Comparison of ENCODE assay signal across 22 cellular contexts in the genomic region with DNA sequence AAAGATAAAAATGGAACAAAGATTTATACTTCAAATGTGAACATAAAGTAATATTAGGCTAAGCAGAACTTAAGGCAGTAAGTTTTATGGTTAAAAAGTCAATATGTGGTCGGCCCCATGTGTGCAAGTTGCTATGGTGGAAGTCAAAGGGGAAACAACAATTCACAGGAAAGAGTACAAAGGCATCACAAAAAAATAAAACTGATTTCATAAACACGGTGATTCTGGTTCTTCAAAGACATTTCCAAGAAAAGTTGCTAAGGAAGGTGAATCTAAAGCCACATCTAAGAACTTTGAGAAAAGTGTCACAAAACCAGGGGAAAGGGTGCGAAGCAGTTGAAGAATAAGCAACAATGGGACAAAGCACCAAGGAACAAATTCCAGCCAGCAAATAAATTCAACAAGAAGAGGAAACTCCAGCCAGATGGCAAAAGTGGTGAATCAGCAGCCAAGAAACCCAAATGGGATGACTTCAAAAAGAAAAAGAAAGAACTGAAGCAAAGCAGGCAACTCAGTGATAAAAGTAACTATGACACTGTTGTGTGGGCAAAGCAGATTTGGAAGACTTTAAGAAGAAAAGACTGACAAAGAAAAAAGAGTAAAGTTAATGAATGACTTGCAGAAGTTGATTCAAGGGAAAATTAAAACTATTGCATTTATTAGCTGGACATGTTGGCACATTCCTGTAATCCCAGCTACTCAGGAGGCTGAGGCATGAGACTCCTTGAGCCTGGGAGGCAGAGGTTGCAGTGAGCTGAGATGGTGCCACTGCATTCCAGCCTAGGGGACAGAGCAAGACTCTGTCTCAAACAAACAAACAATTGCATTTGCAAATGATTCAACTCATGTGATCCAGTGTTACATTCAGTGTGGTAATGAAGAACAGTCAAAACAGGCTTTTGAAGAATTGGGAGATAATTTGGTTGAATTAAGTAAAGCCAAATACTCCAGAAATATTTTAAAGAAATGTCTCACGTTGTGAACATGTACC. TPM values are rescaled to one million over a fixed set of nuclear protein-coding genes. Genes with fewer than 3 reads are reported as not detected.
DNase-seq lines count a peak whose midpoint lies in the region; ATAC-seq and TF ChIP-seq lines count a peak whose summit lies in the region.
"Had no signal": no experiment of that assay in that cellular context is flagged by ENCODE, and none has a peak within 500 bp of the region (broad histone marks: within the 10 kb centered on the region; RNA-seq: fewer than 3 reads in every experiment).

No MANE protein-coding gene starts in this region.

- ATAC-seq in activated naive CD8-positive, alpha-beta T cell treated with anti-CD3 and anti-CD28 coated beads, Interleukin-2, amount 10 ng/mL, durations not matched to agents 7 days and 5 days (ENCODE audit: low read depth), result peak; percentile 77
- no peak for ATAC-seq in activated naive CD8-positive, alpha-beta T cell treated with anti-CD3 and anti-CD28 coated beads, Interleukin-2, amount 50 U/mL, for 24 hours
- ATAC-seq in activated CD8-positive, alpha-beta T cell treated with anti-CD3 and anti-CD28 coated beads, Interleukin-2, amount 10 ng/mL, durations not matched to agents 7 days and 5 days, result peak; percentile 80
- no peak for ATAC-seq in stimulated activated naive B cell treated with anti-CD40 and anti-IgM and Interleukin-4, amounts not matched to agents 10 μg/mL and 1 μg/mL and 100 μg/mL, for 72 hours (replicated peaks)
- ATAC-seq in HG03442 (IDR thresholded peaks at IDR 0.05; ENCODE audit: unreplicated experiment), result no peak
- ATAC-seq: left lung, Panc1 had no signal

- no peak overlapping the region for H3K4me3 ChIP-seq in fibroblast of villous mesenchyme (ENCODE audit: low read depth, low read length)
- H3K4me3 ChIP-seq: ascending aorta, esophagus muscularis mucosa, left lung had no signal

- CTCF ChIA-PET in activated CD8-positive, alpha-beta T cell treated with anti-CD3 and anti-CD28 coated beads, Interleukin-2, amount 10 ng/mL, durations not matched to agents 7 days and 5 days (lab: Charles Lee), result interaction anchor here (1.3 kb wide), 1 partner anchor 13 kb away, joined by 6 read pairs; no protein-coding TSS in a partner anchor

- H3K4me3 Mint-ChIP-seq in activated naive CD8-positive, alpha-beta T cell treated with anti-CD3 and anti-CD28 coated beads, Interleukin-2, amount 10 ng/mL, durations not matched to agents 7 days and 5 days, result peak overlapping the region; percentile 62
- no peak overlapping the region for H3K4me3 Mint-ChIP-seq in activated naive CD8-positive, alpha-beta T cell treated with anti-CD3 and anti-CD28 coated beads, Interleukin-2, amount 50 U/mL, for 24 hours
- peak overlapping the region; percentile 41 for H3K4me3 Mint-ChIP-seq in activated CD8-positive, alpha-beta T cell treated with anti-CD3 and anti-CD28 coated beads, Interleukin-2, amount 10 ng/mL, durations not matched to agents 7 days and 5 days
- H3K4me3 Mint-ChIP-seq in stimulated activated naive B cell treated with anti-CD40 and anti-IgM and Interleukin-4, amounts not matched to agents 10 μg/mL and 1 μg/mL and 100 μg/mL, for 72 hours, result no peak overlapping the region
- H3K4me3 Mint-ChIP-seq: activated B cell treated with CpG ODN at 0.5 μM for 24 hours, B cell, HFFc6 had no signal

- DNase-seq in activated naive CD8-positive, alpha-beta T cell treated with anti-CD3 and anti-CD28 coated beads, Interleukin-2, amount 10 ng/mL, durations not matched to agents 7 days and 5 days, result no peak
- no peak for DNase-seq in activated naive CD8-positive, alpha-beta T cell treated with anti-CD3 and anti-CD28 coated beads, Interleukin-2, amount 50 U/mL, for 24 hours
- peak; percentile 46 for DNase-seq in activated CD8-positive, alpha-beta T cell treated with anti-CD3 and anti-CD28 coated beads, Interleukin-2, amount 10 ng/mL, durations not matched to agents 7 days and 5 days
- peak; percentile 11 for DNase-seq in fibroblast of villous mesenchyme (ENCODE audit: low read depth)
- DNase-seq in activated effector memory CD4-positive, alpha-beta T cell treated with Interleukin-2 at 50 U/mL for 16 hours, result no peak
- no peak for DNase-seq in stimulated activated naive B cell treated with anti-CD40 and anti-IgM and Interleukin-4, amounts not matched to agents 10 μg/mL and 1 μg/mL and 100 μg/mL, for 72 hours
- DNase-seq in A172 (ENCODE audit: low spot score), result no peak
- DNase-seq: activated B cell treated with CpG ODN at 0.5 μM for 24 hours; activated T-cell treated with anti-CD3 and anti-CD28 coated beads, Interleukin-2, amount 50 U/mL, for 1 hour; DMS79; HFFc6; left lung; NCI-H1048; NCI-H2107; stimulated activated CD4-positive, alpha-beta T cell treated with anti-CD3 and anti-CD28 coated beads, Interleukin-12 subunit alpha, Interleukin-12 subunit beta, amount 100 ng/mL, for 4 hours had no signal

- peak overlapping the region; percentile 78 for H3K27ac Mint-ChIP-seq in activated naive CD8-positive, alpha-beta T cell treated with anti-CD3 and anti-CD28 coated beads, Interleukin-2, amount 10 ng/mL, durations not matched to agents 7 days and 5 days
- no peak overlapping the region for H3K27ac Mint-ChIP-seq in activated naive CD8-positive, alpha-beta T cell treated with anti-CD3 and anti-CD28 coated beads, Interleukin-2, amount 50 U/mL, for 24 hours
- peak overlapping the region; percentile 77 for H3K27ac Mint-ChIP-seq in activated CD8-positive, alpha-beta T cell treated with anti-CD3 and anti-CD28 coated beads, Interleukin-2, amount 10 ng/mL, durations not matched to agents 7 days and 5 days
- no peak overlapping the region for H3K27ac Mint-ChIP-seq in stimulated activated naive B cell treated with anti-CD40 and anti-IgM and Interleukin-4, amounts not matched to agents 10 μg/mL and 1 μg/mL and 100 μg/mL, for 72 hours
- H3K27ac Mint-ChIP-seq: activated B cell treated with CpG ODN at 0.5 μM for 24 hours, B cell, HFFc6, progenitor cell of endocrine pancreas had no signal

- H3K9me3 Mint-ChIP-seq in activated naive CD8-positive, alpha-beta T cell treated with anti-CD3 and anti-CD28 coated beads, Interleukin-2, amount 10 ng/mL, durations not matched to agents 7 days and 5 days, result peaks cover 4% of the 10 kb centered on the region
- peaks cover 6% of the 10 kb centered on the region for H3K9me3 Mint-ChIP-seq in activated naive CD8-positive, alpha-beta T cell treated with anti-CD3 and anti-CD28 coated beads, Interleukin-2, amount 50 U/mL, for 24 hours
- no peaks in the 10 kb centered on the region for H3K9me3 Mint-ChIP-seq in activated CD8-positive, alpha-beta T cell treated with anti-CD3 and anti-CD28 coated beads, Interleukin-2, amount 10 ng/mL, durations not matched to agents 7 days and 5 days (ENCODE audit: insufficient read depth)
- no peaks in the 10 kb centered on the region for H3K9me3 Mint-ChIP-seq in stimulated activated naive B cell treated with anti-CD40 and anti-IgM and Interleukin-4, amounts not matched to agents 10 μg/mL and 1 μg/mL and 100 μg/mL, for 72 hours
- H3K9me3 Mint-ChIP-seq: activated B cell treated with CpG ODN at 0.5 μM for 24 hours, HFFc6 had no signal

- TF ChIP-seq CTCF in fibroblast of villous mesenchyme (IDR thresholded peaks at IDR 0.05; ENCODE audit: insufficient read depth, low read depth, low read length), result no peak

- peaks cover 18% of the 10 kb centered on the region for H3K36me3 Mint-ChIP-seq in activated naive CD8-positive, alpha-beta T cell treated with anti-CD3 and anti-CD28 coated beads, Interleukin-2, amount 10 ng/mL, durations not matched to agents 7 days and 5 days
- no peaks in the 10 kb centered on the region for H3K36me3 Mint-ChIP-seq in activated naive CD8-positive, alpha-beta T cell treated with anti-CD3 and anti-CD28 coated beads, Interleukin-2, amount 50 U/mL, for 24 hours (ENCODE audit: low read depth)
- peaks cover 23% of the 10 kb centered on the region for H3K36me3 Mint-ChIP-seq in activated CD8-positive, alpha-beta T cell treated with anti-CD3 and anti-CD28 coated beads, Interleukin-2, amount 10 ng/mL, durations not matched to agents 7 days and 5 days (ENCODE audit: low read depth)
- no peaks in the 10 kb centered on the region for H3K36me3 Mint-ChIP-seq in stimulated activated naive B cell treated with anti-CD40 and anti-IgM and Interleukin-4, amounts not matched to agents 10 μg/mL and 1 μg/mL and 100 μg/mL, for 72 hours

- peaks cover 5% of the 10 kb centered on the region for H3K27me3 Mint-ChIP-seq in activated naive CD8-positive, alpha-beta T cell treated with anti-CD3 and anti-CD28 coated beads, Interleukin-2, amount 10 ng/mL, durations not matched to agents 7 days and 5 days
- no peaks in the 10 kb centered on the region for H3K27me3 Mint-ChIP-seq in activated naive CD8-positive, alpha-beta T cell treated with anti-CD3 and anti-CD28 coated beads, Interleukin-2, amount 50 U/mL, for 24 hours
- peaks cover 4% of the 10 kb centered on the region for H3K27me3 Mint-ChIP-seq in activated CD8-positive, alpha-beta T cell treated with anti-CD3 and anti-CD28 coated beads, Interleukin-2, amount 10 ng/mL, durations not matched to agents 7 days and 5 days (ENCODE audit: low read depth)
- H3K27me3 Mint-ChIP-seq in stimulated activated naive B cell treated with anti-CD40 and anti-IgM and Interleukin-4, amounts not matched to agents 10 μg/mL and 1 μg/mL and 100 μg/mL, for 72 hours, result peaks cover 9% of the 10 kb centered on the region in 2 donors
- H3K27me3 Mint-ChIP-seq: progenitor cell of endocrine pancreas had no signal

- peaks cover 35% of the 10 kb centered on the region for H3K4me1 Mint-ChIP-seq in activated naive CD8-positive, alpha-beta T cell treated with anti-CD3 and anti-CD28 coated beads, Interleukin-2, amount 10 ng/mL, durations not matched to agents 7 days and 5 days
- H3K4me1 Mint-ChIP-seq in activated naive CD8-positive, alpha-beta T cell treated with anti-CD3 and anti-CD28 coated beads, Interleukin-2, amount 50 U/mL, for 24 hours, result peaks cover 21% of the 10 kb centered on the region
- H3K4me1 Mint-ChIP-seq in activated CD8-positive, alpha-beta T cell treated with anti-CD3 and anti-CD28 coated beads, Interleukin-2, amount 10 ng/mL, durations not matched to agents 7 days and 5 days (ENCODE audit: low read depth), result peaks cover 46% of the 10 kb centered on the region
- no peaks in the 10 kb centered on the region for H3K4me1 Mint-ChIP-seq in stimulated activated naive B cell treated with anti-CD40 and anti-IgM and Interleukin-4, amounts not matched to agents 10 μg/mL and 1 μg/mL and 100 μg/mL, for 72 hours
- H3K4me1 Mint-ChIP-seq: activated B cell treated with CpG ODN at 0.5 μM for 24 hours, B cell had no signal

- POLR2A ChIA-PET in activated naive CD8-positive, alpha-beta T cell treated with anti-CD3 and anti-CD28 coated beads, Interleukin-2, amount 10 ng/mL, durations not matched to agents 7 days and 5 days (lab: Charles Lee), result interaction anchor here (0.7 to 2.2 kb wide), 3 partner anchors 30 to 1470 kb away, joined by 3 to 6 read pairs (median 3); no protein-coding TSS in a partner anchor
- POLR2A ChIA-PET in activated CD8-positive, alpha-beta T cell treated with anti-CD3 and anti-CD28 coated beads, Interleukin-2, amount 10 ng/mL, durations not matched to agents 7 days and 5 days (lab: Charles Lee), result interaction anchor here (1.4 kb wide), 1 partner anchor 65 kb away, joined by 3 read pairs; no protein-coding TSS in a partner anchor

RNA-seq across cellular contexts. Expression of a gene that starts 19.5 kb away (rescaled TPM):
- total RNA-seq in activated naive CD8-positive, alpha-beta T cell treated with anti-CD3 and anti-CD28 coated beads, Interleukin-2, amount 10 ng/mL, durations not matched to agents 7 days and 5 days, result 1 to 10 TPM; 2.6 to 3.1 TPM
- total RNA-seq in activated CD8-positive, alpha-beta T cell treated with anti-CD3 and anti-CD28 coated beads, Interleukin-2, amount 10 ng/mL, durations not matched to agents 7 days and 5 days, result 1 to 10 TPM in 1 of 2 experiments, under 1 TPM in 1; 0.68 to 1.0 TPM
- 0.32 TPM in 1 of 2 replicates, not detected in the other for total RNA-seq in fibroblast of villous mesenchyme
- total RNA-seq in A172 (2014; rRNA removed; shearing (Covaris generic)), result not detected in 2 replicates
- total RNA-seq: activated B cell treated with CpG ODN at 0.5 μM for 24 hours, B cell, dermis microvascular lymphatic vessel endothelial cell, HFFc6, progenitor cell of endocrine pancreas had no signal

RNA-seq across cellular contexts. Expression of a gene that starts 27.2 kb away (rescaled TPM):
- total RNA-seq in activated naive CD8-positive, alpha-beta T cell treated with anti-CD3 and anti-CD28 coated beads, Interleukin-2, amount 10 ng/mL, durations not matched to agents 7 days and 5 days, result 100 to 1,000 TPM; 115 to 119 TPM
- total RNA-seq in activated CD8-positive, alpha-beta T cell treated with anti-CD3 and anti-CD28 coated beads, Interleukin-2, amount 10 ng/mL, durations not matched to agents 7 days and 5 days, result 100 to 1,000 TPM; 116 to 119 TPM
- total RNA-seq in fibroblast of villous mesenchyme, result 1.3 and 5.2 TPM in 2 replicates
- total RNA-seq in A172 (2014; rRNA removed; shearing (Covaris generic)), result 0.12 TPM in 1 of 2 replicates, not detected in the other
- total RNA-seq: dermis microvascular lymphatic vessel endothelial cell had no signal

Comparison
In these comparisons a context has a peak if more than half of its experiments do, and no peak if none do; other contexts are left out.
1. ATAC-seq: peak in activated naive CD8-positive, alpha-beta T cell treated with anti-CD3 and anti-CD28 coated beads, Interleukin-2, amount 10 ng/mL, durations not matched to agents 7 days and 5 days (single experiment) and activated CD8-positive, alpha-beta T cell treated with anti-CD3 and anti-CD28 coated beads, Interleukin-2, amount 10 ng/mL, durations not matched to agents 7 days and 5 days (single experiment); none in activated naive CD8-positive, alpha-beta T cell treated with anti-CD3 and anti-CD28 coated beads, Interleukin-2, amount 50 U/mL, for 24 hours (single experiment), stimulated activated naive B cell treated with anti-CD40 and anti-IgM and Interleukin-4, amounts not matched to agents 10 μg/mL and 1 μg/mL and 100 μg/mL, for 72 hours (0 of 2) and HG03442 (single experiment).
2. H3K27ac Mint-ChIP-seq: peak in activated naive CD8-positive, alpha-beta T cell treated with anti-CD3 and anti-CD28 coated beads, Interleukin-2, amount 10 ng/mL, durations not matched to agents 7 days and 5 days (single experiment) and activated CD8-positive, alpha-beta T cell treated with anti-CD3 and anti-CD28 coated beads, Interleukin-2, amount 10 ng/mL, durations not matched to agents 7 days and 5 days (single experiment); none in activated naive CD8-positive, alpha-beta T cell treated with anti-CD3 and anti-CD28 coated beads, Interleukin-2, amount 50 U/mL, for 24 hours (single experiment) and stimulated activated naive B cell treated with anti-CD40 and anti-IgM and Interleukin-4, amounts not matched to agents 10 μg/mL and 1 μg/mL and 100 μg/mL, for 72 hours (single experiment).
3. H3K4me3 Mint-ChIP-seq: peak in activated naive CD8-positive, alpha-beta T cell treated with anti-CD3 and anti-CD28 coated beads, Interleukin-2, amount 10 ng/mL, durations not matched to agents 7 days and 5 days (single experiment) and activated CD8-positive, alpha-beta T cell treated with anti-CD3 and anti-CD28 coated beads, Interleukin-2, amount 10 ng/mL, durations not matched to agents 7 days and 5 days (single experiment); none in activated naive CD8-positive, alpha-beta T cell treated with anti-CD3 and anti-CD28 coated beads, Interleukin-2, amount 50 U/mL, for 24 hours (single experiment) and stimulated activated naive B cell treated with anti-CD40 and anti-IgM and Interleukin-4, amounts not matched to agents 10 μg/mL and 1 μg/mL and 100 μg/mL, for 72 hours (0 of 2).
4. DNase-seq: peak in activated CD8-positive, alpha-beta T cell treated with anti-CD3 and anti-CD28 coated beads, Interleukin-2, amount 10 ng/mL, durations not matched to agents 7 days and 5 days (single experiment) and fibroblast of villous mesenchyme (single experiment); none in activated naive CD8-positive, alpha-beta T cell treated with anti-CD3 and anti-CD28 coated beads, Interleukin-2, amount 10 ng/mL, durations not matched to agents 7 days and 5 days (single experiment), activated naive CD8-positive, alpha-beta T cell treated with anti-CD3 and anti-CD28 coated beads, Interleukin-2, amount 50 U/mL, for 24 hours (single experiment), activated effector memory CD4-positive, alpha-beta T cell treated with Interleukin-2 at 50 U/mL for 16 hours (single experiment), stimulated activated naive B cell treated with anti-CD40 and anti-IgM and Interleukin-4, amounts not matched to agents 10 μg/mL and 1 μg/mL and 100 μg/mL, for 72 hours (single experiment) and A172 (single experiment).
5. RNA of a gene that starts 27.2 kb away (total RNA-seq): 115 to 119 TPM in activated naive CD8-positive, alpha-beta T cell treated with anti-CD3 and anti-CD28 coated beads, Interleukin-2, amount 10 ng/mL, durations not matched to agents 7 days and 5 days and 116 to 119 TPM in activated CD8-positive, alpha-beta T cell treated with anti-CD3 and anti-CD28 coated beads, Interleukin-2, amount 10 ng/mL, durations not matched to agents 7 days and 5 days; 1.3 to 5.2 TPM in fibroblast of villous mesenchyme and 0.12 TPM in A172; every median in the first group is over 10 times any median in the second.